Comparison of ENCODE assay signal across 1 cellular context in the genomic region with DNA sequence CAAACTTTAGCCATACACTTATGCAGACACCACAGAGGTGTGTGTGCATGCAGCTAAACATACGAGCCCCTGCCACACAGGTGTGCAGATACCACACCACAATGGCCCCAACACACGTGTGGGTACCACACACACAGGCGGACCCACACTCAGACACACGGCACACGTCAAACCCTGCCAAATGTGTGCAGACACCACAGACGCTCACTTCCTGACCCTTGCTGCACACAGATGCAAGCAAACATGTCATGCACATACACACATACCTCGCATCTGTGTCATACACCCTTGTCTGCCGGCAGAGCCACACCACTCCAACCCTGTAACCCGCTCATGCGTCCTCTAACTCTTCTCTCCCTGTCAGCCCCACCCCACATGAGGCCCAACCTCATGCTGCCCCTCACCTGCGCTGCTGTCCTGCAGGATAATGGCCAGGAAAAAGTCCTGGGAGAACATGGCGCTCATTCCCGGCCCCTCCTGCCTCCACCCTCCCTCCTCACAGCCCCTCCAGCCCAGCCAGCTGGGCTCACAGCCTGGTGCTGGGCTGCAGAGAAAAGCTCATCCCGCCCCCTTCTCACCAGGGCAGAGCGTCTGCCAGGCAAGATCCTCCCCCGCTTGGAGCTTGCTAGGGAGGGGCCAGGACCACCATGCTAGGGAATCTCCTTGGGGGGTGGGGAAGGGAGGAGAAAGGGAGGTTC.
TF ChIP-seq lines count a peak whose summit lies in the region.

No MANE protein-coding gene starts in this region.

TF ChIP-seq in A549, 52 proteins besides CTCF, POLR2A, EP300 and RAD21 (continued from another document):
- TF ChIP-seq, protein P1, sequence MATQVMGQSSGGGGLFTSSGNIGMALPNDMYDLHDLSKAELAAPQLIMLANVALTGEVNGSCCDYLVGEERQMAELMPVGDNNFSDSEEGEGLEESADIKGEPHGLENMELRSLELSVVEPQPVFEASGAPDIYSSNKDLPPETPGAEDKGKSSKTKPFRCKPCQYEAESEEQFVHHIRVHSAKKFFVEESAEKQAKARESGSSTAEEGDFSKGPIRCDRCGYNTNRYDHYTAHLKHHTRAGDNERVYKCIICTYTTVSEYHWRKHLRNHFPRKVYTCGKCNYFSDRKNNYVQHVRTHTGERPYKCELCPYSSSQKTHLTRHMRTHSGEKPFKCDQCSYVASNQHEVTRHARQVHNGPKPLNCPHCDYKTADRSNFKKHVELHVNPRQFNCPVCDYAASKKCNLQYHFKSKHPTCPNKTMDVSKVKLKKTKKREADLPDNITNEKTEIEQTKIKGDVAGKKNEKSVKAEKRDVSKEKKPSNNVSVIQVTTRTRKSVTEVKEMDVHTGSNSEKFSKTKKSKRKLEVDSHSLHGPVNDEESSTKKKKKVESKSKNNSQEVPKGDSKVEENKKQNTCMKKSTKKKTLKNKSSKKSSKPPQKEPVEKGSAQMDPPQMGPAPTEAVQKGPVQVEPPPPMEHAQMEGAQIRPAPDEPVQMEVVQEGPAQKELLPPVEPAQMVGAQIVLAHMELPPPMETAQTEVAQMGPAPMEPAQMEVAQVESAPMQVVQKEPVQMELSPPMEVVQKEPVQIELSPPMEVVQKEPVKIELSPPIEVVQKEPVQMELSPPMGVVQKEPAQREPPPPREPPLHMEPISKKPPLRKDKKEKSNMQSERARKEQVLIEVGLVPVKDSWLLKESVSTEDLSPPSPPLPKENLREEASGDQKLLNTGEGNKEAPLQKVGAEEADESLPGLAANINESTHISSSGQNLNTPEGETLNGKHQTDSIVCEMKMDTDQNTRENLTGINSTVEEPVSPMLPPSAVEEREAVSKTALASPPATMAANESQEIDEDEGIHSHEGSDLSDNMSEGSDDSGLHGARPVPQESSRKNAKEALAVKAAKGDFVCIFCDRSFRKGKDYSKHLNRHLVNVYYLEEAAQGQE (IDR thresholded peaks at IDR 0.05): no peak
- TF ChIP-seq RARB (CRISPR knock-in tag; IDR thresholded peaks at IDR 0.05) (no peak), NPAS2 (CRISPR knock-in tag; IDR thresholded peaks at IDR 0.05; ENCODE audit: borderline replicate concordance) (no peak), KDM5A (IDR thresholded peaks at IDR 0.05) (no peak)
- TF ChIP-seq, protein P2, sequence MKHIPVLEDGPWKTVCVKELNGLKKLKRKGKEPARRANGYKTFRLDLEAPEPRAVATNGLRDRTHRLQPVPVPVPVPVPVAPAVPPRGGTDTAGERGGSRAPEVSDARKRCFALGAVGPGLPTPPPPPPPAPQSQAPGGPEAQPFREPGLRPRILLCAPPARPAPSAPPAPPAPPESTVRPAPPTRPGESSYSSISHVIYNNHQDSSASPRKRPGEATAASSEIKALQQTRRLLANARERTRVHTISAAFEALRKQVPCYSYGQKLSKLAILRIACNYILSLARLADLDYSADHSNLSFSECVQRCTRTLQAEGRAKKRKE (CRISPR knock-in tag; IDR thresholded peaks at IDR 0.05; ENCODE audit: low read depth): no peak
